In genomic region chr13:24279706-24280105, GRCh38 we compare ENCODE assay signal across 16 cellular contexts. TPM values are rescaled to one million over a fixed set of nuclear protein-coding genes. Genes with fewer than 3 reads are reported as not detected.
DNase-seq lines count a peak whose midpoint lies in the region; ATAC-seq, FAIRE-seq and TF ChIP-seq lines count a peak whose summit lies in the region.
"Had no signal": no experiment of that assay in that cellular context is flagged by ENCODE, and none has a peak within 500 bp of the region (broad histone marks: within the 10 kb centered on the region; RNA-seq: fewer than 3 reads in every experiment).

No MANE protein-coding gene starts in this region.

- no peak for TF ChIP-seq CTCF in CD4-positive, alpha-beta T cell (IDR thresholded peaks at IDR 0.05)
- TF ChIP-seq CTCF in astrocyte (IDR thresholded peaks at IDR 0.05; ENCODE audit: insufficient read depth, low read depth, low read length), result no peak

- H3K4me3 Mint-ChIP-seq in CD4-positive, alpha-beta T cell, result no peak overlapping the region
- no peak overlapping the region for H3K4me3 Mint-ChIP-seq in astrocyte (ENCODE audit: unreplicated experiment)
- H3K4me3 Mint-ChIP-seq in natural killer cell treated with Interleukin-12 subunit alpha and Interleukin-12 subunit beta and Interleukin-15 and Interleukin-18, amount 100 ng/mL, for 72 hours, result peak overlapping the region; percentile 23

- peaks cover 69% of the 10 kb centered on the region for H3K36me3 Mint-ChIP-seq in CD4-positive, alpha-beta T cell (ENCODE audit: low read depth)
- H3K36me3 Mint-ChIP-seq in astrocyte (ENCODE audit: low read depth, unreplicated experiment), result peaks cover 11% of the 10 kb centered on the region
- peaks cover 6% of the 10 kb centered on the region for H3K36me3 Mint-ChIP-seq in natural killer cell treated with Interleukin-12 subunit alpha and Interleukin-12 subunit beta and Interleukin-15 and Interleukin-18, amount 100 ng/mL, for 72 hours

- peak overlapping the region; percentile 97 for H3K27ac Mint-ChIP-seq in CD4-positive, alpha-beta T cell
- H3K27ac Mint-ChIP-seq in astrocyte (ENCODE audit: unreplicated experiment), result peak overlapping the region; percentile 66
- peak overlapping the region; percentile 76 to 78 for H3K27ac Mint-ChIP-seq in natural killer cell treated with Interleukin-12 subunit alpha and Interleukin-12 subunit beta and Interleukin-15 and Interleukin-18, amount 100 ng/mL, for 72 hours

- H3K4me1 Mint-ChIP-seq in CD4-positive, alpha-beta T cell (ENCODE audit: low read depth), result peaks cover 91% of the 10 kb centered on the region
- peaks cover 27% of the 10 kb centered on the region for H3K4me1 Mint-ChIP-seq in astrocyte (ENCODE audit: low read depth, unreplicated experiment)
- H3K4me1 Mint-ChIP-seq in natural killer cell treated with Interleukin-12 subunit alpha and Interleukin-12 subunit beta and Interleukin-15 and Interleukin-18, amount 100 ng/mL, for 72 hours (ENCODE audit: low read depth in 2 of 2), result peaks cover 65 to 70% of the 10 kb centered on the region in 2 donors

- no peaks in the 10 kb centered on the region for H4K20me1 ChIP-seq in astrocyte (ENCODE audit: insufficient read depth, low read length)

- H3K4me2 ChIP-seq in astrocyte (ENCODE audit: low read length), result no peak overlapping the region

- H3K9me3 Mint-ChIP-seq in CD4-positive, alpha-beta T cell, result no peaks in the 10 kb centered on the region
- no peaks in the 10 kb centered on the region for H3K9me3 Mint-ChIP-seq in astrocyte (ENCODE audit: unreplicated experiment)
- H3K9me3 Mint-ChIP-seq in natural killer cell treated with Interleukin-12 subunit alpha and Interleukin-12 subunit beta and Interleukin-15 and Interleukin-18, amount 100 ng/mL, for 72 hours, result peaks cover 2% of the 10 kb centered on the region

- no peaks in the 10 kb centered on the region for H3K79me2 ChIP-seq in astrocyte (ENCODE audit: insufficient read depth, low read length)

- H3K27ac ChIP-seq in CD4-positive, alpha-beta T cell (ENCODE audit: low read depth, low read length), result no peak overlapping the region
- no peak overlapping the region for H3K27ac ChIP-seq in astrocyte (ENCODE audit: low read depth, low read length)
- H3K27ac ChIP-seq: C4-2B, left ventricle myocardium inferior, RWPE1 had no signal

- no peaks in the 10 kb centered on the region for H3K36me3 ChIP-seq in astrocyte (ENCODE audit: insufficient read depth, low read length)

- no peak for DNase-seq in CD4-positive, alpha-beta T cell
- peak; percentile 85 for DNase-seq in MV-4-11 (lab: John Stamatoyannopoulos, UW)
- no peak for DNase-seq in astrocyte (ENCODE audit: low read depth)
- no peak for DNase-seq in natural killer cell treated with Interleukin-12 subunit alpha and Interleukin-12 subunit beta and Interleukin-15 and Interleukin-18, amount 100 ng/mL, for 72 hours (ENCODE audit: low spot score)
- no peak for DNase-seq in pons (ENCODE audit: low spot score)
- no peak for DNase-seq in NCI-H510A treated with DMSO at 0.1 percent for 48 hours (lab: John Stamatoyannopoulos, UW)
- DNase-seq: anterior cingulate cortex; left ventricle myocardium inferior; NCI-H2029 treated with DMSO at 0.1 percent for 48 hours; stimulated activated CD4-positive, alpha-beta T cell treated with anti-CD3 and anti-CD28 coated beads, Interleukin-1b, Interleukin-23, amount 100 ng/mL, for 48 hours had no signal

- no peaks in the 10 kb centered on the region for H3K27me3 Mint-ChIP-seq in CD4-positive, alpha-beta T cell
- no peaks in the 10 kb centered on the region for H3K27me3 Mint-ChIP-seq in astrocyte (ENCODE audit: low read depth, unreplicated experiment)
- H3K27me3 Mint-ChIP-seq in natural killer cell treated with Interleukin-12 subunit alpha and Interleukin-12 subunit beta and Interleukin-15 and Interleukin-18, amount 100 ng/mL, for 72 hours, result no peaks in the 10 kb centered on the region

- intact Hi-C loops in CD4-positive, alpha-beta T cell (cut with DNase I, micrococcal nuclease), result loop anchor here (10.0 kb wide), 2 partner anchors 45 to 1005 kb away; partner anchors contain the start of gene MTMR6 (in 1 of the 2)

- POLR2A ChIA-PET in CD4-positive, alpha-beta T cell (lab: Charles Lee), result interaction anchor here (1.1 to 2.8 kb wide), 2 partner anchors 15 to 51 kb away, joined by 3 to 7 read pairs; no protein-coding TSS in a partner anchor

- no peaks in the 10 kb centered on the region for H3K9me3 ChIP-seq in CD4-positive, alpha-beta T cell (ENCODE audit: control insufficient read depth, low read length)
- H3K9me3 ChIP-seq in astrocyte (ENCODE audit: insufficient read depth, low read depth, low read length), result no peaks in the 10 kb centered on the region
- H3K9me3 ChIP-seq: left ventricle myocardium inferior had no signal

- ATAC-seq in CD4-positive, alpha-beta T cell (ENCODE audit: poor library complexity), result no peak
- no peak for ATAC-seq in natural killer cell treated with Interleukin-12 subunit alpha and Interleukin-12 subunit beta and Interleukin-15 and Interleukin-18, amount 100 ng/mL, for 72 hours
- no peak for ATAC-seq in GM18511 (IDR thresholded peaks at IDR 0.05; ENCODE audit: unreplicated experiment)

- FAIRE-seq in astrocyte (lab: Jason Lieb, UNC), result no peak
- FAIRE-seq: GM12891 had no signal

- CTCF ChIA-PET in CD4-positive, alpha-beta T cell (lab: Charles Lee), result interaction anchor here (0.6 to 1.2 kb wide), 4 partner anchors 8 to 15 kb away, joined by 3 to 4 read pairs (median 3); no protein-coding TSS in a partner anchor

- no peak overlapping the region for H3K4me3 ChIP-seq in astrocyte (ENCODE audit: insufficient read depth, low read depth, low read length)
- H3K4me3 ChIP-seq: left ventricle myocardium inferior had no signal

- no peaks in the 10 kb centered on the region for H3K4me1 ChIP-seq in astrocyte (ENCODE audit: insufficient read depth, low read length)

- no peak overlapping the region for H2AFZ ChIP-seq in astrocyte (ENCODE audit: low read depth, low read length)

- H3K9ac ChIP-seq in astrocyte (ENCODE audit: low read length), result no peak overlapping the region

- no peaks in the 10 kb centered on the region for H3K27me3 ChIP-seq in CD4-positive, alpha-beta T cell (ENCODE audit: control insufficient read depth, insufficient read depth, low read length)
- no peaks in the 10 kb centered on the region for H3K27me3 ChIP-seq in astrocyte (ENCODE audit: insufficient read depth, low read length)

RNA-seq across cellular contexts. Expression of gene C1QTNF9, which starts 29.7 kb away (rescaled TPM):
- not detected for total RNA-seq in CD4-positive, alpha-beta T cell
- total RNA-seq in astrocyte, result not detected in 2 replicates
- under 1 TPM in 1 of 2 donors, not detected in 1; 0.39 TPM for total RNA-seq in natural killer cell treated with Interleukin-12 subunit alpha and Interleukin-12 subunit beta and Interleukin-15 and Interleukin-18, amount 100 ng/mL, for 72 hours
- total RNA-seq: activated CD8-positive, alpha-beta memory T cell treated with anti-CD3 and anti-CD28 coated beads for 36 hours; T-helper 2 cell treated with Interferon-gamma antibody and Interleukin-4, amounts not matched to agents 100 ng/mL and 5 ng/mL, for 36 hours had no signal
